In the genomic region with DNA sequence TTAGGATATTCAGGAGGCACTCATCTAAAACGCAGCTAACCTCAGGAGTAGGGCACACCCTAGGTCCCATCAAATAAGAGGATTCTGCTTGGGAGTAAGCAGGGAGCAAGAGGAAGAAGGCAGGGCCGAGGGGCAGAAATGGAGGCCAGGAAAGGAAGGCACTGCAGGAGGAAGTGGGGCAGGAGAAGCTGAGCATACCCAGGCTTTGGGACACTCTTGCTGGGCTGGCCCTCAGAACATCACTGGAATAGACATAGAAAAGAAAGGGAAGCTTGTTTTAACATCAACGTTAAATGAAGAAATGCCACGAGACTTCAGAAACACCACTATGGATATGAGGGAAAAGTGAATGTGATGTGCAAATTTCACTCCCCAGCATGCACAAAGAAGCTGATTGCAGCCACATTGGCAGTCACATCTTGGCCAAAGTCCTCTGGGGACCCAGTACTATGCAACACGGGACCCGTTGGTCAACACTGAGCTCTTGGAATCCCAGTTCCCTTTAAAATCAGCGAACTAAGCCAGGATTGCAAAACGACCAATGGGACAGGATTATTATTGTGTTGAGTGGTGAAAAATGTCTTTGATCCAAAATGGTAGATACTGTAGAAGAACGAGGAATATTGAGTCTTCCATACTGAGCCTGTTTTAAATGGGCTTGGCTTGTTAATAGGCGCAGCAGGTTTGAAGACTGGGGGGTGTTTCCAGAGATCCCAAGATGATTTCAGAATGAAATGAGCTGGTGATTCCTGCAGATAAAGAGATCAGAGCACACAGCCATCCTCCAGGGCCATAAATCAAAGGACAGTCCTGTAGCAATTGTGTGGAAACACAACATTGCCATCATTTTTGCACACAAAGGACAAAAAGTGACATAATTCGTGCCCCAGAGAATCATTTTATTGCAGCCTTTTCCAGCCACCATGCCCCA, we compare ENCODE assay signal across 1 cellular context.
A peak's percentile ranks its signal among the peaks of the same experiment; 100 is the strongest.
TF ChIP-seq lines count a peak whose summit lies in the region.

No MANE protein-coding gene starts in this region.

TF ChIP-seq in HepG2, 621 proteins besides CTCF, POLR2A, EP300 and RAD21 (continued from another document and continues in another):
- TF ChIP-seq, protein P1, sequence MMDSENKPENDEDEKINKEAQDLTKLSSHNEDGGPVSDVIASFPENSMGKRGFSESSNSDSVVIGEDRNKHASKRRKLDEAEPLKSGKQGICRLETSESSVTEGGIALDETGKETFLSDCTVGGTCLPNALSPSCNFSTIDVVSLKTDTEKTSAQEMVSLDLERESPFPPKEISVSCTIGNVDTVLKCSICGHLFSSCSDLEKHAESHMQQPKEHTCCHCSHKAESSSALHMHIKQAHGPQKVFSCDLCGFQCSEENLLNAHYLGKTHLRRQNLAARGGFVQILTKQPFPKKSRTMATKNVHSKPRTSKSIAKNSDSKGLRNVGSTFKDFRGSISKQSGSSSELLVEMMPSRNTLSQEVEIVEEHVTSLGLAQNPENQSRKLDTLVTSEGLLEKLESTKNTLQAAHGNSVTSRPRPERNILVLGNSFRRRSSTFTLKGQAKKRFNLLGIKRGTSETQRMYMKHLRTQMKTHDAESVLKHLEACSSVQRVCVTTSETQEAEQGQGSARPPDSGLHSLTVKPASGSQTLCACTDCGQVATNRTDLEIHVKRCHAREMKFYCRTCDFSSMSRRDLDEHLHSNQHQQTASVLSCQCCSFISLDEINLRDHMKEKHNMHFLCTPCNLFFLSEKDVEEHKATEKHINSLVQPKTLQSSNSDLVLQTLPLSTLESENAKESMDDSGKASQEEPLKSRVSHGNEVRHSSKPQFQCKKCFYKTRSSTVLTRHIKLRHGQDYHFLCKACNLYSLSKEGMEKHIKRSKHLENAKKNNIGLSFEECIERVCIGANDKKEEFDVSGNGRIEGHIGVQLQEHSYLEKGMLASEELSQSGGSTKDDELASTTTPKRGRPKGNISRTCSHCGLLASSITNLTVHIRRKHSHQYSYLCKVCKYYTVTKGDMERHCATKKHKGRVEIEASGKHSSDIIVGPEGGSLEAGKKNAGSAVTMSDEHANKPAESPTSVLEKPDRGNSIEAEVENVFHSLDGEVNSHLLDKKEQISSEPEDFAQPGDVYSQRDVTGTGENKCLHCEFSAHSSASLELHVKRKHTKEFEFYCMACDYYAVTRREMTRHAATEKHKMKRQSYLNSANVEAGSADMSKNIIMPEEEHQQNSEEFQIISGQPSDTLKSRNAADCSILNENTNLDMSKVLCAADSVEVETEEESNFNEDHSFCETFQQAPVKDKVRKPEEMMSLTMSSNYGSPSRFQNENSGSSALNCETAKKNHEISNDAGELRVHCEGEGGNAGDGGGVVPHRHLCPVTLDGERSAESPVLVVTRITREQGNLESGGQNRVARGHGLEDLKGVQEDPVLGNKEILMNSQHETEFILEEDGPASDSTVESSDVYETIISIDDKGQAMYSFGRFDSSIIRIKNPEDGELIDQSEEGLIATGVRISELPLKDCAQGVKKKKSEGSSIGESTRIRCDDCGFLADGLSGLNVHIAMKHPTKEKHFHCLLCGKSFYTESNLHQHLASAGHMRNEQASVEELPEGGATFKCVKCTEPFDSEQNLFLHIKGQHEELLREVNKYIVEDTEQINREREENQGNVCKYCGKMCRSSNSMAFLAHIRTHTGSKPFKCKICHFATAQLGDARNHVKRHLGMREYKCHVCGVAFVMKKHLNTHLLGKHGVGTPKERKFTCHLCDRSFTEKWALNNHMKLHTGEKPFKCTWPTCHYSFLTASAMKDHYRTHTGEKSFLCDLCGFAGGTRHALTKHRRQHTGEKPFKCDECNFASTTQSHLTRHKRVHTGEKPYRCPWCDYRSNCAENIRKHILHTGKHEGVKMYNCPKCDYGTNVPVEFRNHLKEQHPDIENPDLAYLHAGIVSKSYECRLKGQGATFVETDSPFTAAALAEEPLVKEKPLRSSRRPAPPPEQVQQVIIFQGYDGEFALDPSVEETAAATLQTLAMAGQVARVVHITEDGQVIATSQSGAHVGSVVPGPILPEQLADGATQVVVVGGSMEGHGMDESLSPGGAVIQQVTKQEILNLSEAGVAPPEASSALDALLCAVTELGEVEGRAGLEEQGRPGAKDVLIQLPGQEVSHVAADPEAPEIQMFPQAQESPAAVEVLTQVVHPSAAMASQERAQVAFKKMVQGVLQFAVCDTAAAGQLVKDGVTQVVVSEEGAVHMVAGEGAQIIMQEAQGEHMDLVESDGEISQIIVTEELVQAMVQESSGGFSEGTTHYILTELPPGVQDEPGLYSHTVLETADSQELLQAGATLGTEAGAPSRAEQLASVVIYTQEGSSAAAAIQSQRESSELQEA (CRISPR knock-in tag; IDR thresholded peaks at IDR 0.05; ENCODE audit: not compliant biosample characterization), result no peak
- TF ChIP-seq ZNF34 (CRISPR knock-in tag; IDR thresholded peaks at IDR 0.05; ENCODE audit: borderline replicate concordance), result no peak
- no peak for TF ChIP-seq ARHGAP35 (CRISPR knock-in tag; IDR thresholded peaks at IDR 0.05; ENCODE audit: borderline replicate concordance)
- peak; percentile 70 for TF ChIP-seq HMG20A (CRISPR knock-in tag; IDR thresholded peaks at IDR 0.05; ENCODE audit: borderline replicate concordance)
- no peak for TF ChIP-seq ATF1 (CRISPR knock-in tag; IDR thresholded peaks at IDR 0.05)
- TF ChIP-seq HOXA9 (CRISPR knock-in tag; IDR thresholded peaks at IDR 0.05; ENCODE audit: borderline replicate concordance), result no peak; the same call in 1 of the 2 replicates
- peak; percentile 81; the same call in 1 of the 2 replicates for TF ChIP-seq ZNF816 (CRISPR knock-in tag; IDR thresholded peaks at IDR 0.05; ENCODE audit: borderline replicate concordance)
- TF ChIP-seq, protein P2, sequence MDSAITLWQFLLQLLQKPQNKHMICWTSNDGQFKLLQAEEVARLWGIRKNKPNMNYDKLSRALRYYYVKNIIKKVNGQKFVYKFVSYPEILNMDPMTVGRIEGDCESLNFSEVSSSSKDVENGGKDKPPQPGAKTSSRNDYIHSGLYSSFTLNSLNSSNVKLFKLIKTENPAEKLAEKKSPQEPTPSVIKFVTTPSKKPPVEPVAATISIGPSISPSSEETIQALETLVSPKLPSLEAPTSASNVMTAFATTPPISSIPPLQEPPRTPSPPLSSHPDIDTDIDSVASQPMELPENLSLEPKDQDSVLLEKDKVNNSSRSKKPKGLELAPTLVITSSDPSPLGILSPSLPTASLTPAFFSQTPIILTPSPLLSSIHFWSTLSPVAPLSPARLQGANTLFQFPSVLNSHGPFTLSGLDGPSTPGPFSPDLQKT (CRISPR knock-in tag; IDR thresholded peaks at IDR 0.05; ENCODE audit: borderline replicate concordance), result no peak
- TF ChIP-seq SRSF1 (optimal IDR thresholded peaks at IDR 0.05; ENCODE audit: low read depth, low read length), result no peak
- no peak for TF ChIP-seq RFXAP (CRISPR knock-in tag; IDR thresholded peaks at IDR 0.05; ENCODE audit: borderline replicate concordance)
- no peak for TF ChIP-seq TAF15 (IDR thresholded peaks at IDR 0.05; ENCODE audit: low read depth, low read length, poor library complexity, severe bottlenecking)
- no peak for TF ChIP-seq HIC2 (CRISPR knock-in tag; IDR thresholded peaks at IDR 0.05; ENCODE audit: low read depth)
- no peak for TF ChIP-seq ZNF773 (CRISPR knock-in tag; IDR thresholded peaks at IDR 0.05; ENCODE audit: borderline replicate concordance)
- peak; percentile 71 for TF ChIP-seq ZSCAN9 (CRISPR knock-in tag; IDR thresholded peaks at IDR 0.05; ENCODE audit: borderline replicate concordance)
- no peak for TF ChIP-seq PBX2 (CRISPR knock-in tag; IDR thresholded peaks at IDR 0.05)
- peak; percentile 38; the same call in 1 of the 3 replicates for TF ChIP-seq MXI1 (IDR thresholded peaks at IDR 0.05; ENCODE audit: borderline replicate concordance, low read depth, low read length)
- peak; percentile 83 for TF ChIP-seq HDAC2 (CRISPR knock-in tag; IDR thresholded peaks at IDR 0.05)
- TF ChIP-seq ZNF709 (CRISPR knock-in tag; IDR thresholded peaks at IDR 0.05), result no peak
- TF ChIP-seq, protein P3, sequence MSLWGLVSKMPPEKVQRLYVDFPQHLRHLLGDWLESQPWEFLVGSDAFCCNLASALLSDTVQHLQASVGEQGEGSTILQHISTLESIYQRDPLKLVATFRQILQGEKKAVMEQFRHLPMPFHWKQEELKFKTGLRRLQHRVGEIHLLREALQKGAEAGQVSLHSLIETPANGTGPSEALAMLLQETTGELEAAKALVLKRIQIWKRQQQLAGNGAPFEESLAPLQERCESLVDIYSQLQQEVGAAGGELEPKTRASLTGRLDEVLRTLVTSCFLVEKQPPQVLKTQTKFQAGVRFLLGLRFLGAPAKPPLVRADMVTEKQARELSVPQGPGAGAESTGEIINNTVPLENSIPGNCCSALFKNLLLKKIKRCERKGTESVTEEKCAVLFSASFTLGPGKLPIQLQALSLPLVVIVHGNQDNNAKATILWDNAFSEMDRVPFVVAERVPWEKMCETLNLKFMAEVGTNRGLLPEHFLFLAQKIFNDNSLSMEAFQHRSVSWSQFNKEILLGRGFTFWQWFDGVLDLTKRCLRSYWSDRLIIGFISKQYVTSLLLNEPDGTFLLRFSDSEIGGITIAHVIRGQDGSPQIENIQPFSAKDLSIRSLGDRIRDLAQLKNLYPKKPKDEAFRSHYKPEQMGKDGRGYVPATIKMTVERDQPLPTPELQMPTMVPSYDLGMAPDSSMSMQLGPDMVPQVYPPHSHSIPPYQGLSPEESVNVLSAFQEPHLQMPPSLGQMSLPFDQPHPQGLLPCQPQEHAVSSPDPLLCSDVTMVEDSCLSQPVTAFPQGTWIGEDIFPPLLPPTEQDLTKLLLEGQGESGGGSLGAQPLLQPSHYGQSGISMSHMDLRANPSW (CRISPR knock-in tag; IDR thresholded peaks at IDR 0.05; ENCODE audit: borderline replicate concordance), result no peak
- no peak for TF ChIP-seq LCORL (IDR thresholded peaks at IDR 0.05)
- 0 out of 2 replicates have a peak, but pooled peaks have one; percentile 28 for TF ChIP-seq LCORL (CRISPR knock-in tag; IDR thresholded peaks at IDR 0.05)
- no peak for TF ChIP-seq MLLT10 (CRISPR knock-in tag; IDR thresholded peaks at IDR 0.05)
- no peak for TF ChIP-seq NFIB (CRISPR knock-in tag; IDR thresholded peaks at IDR 0.05; ENCODE audit: borderline replicate concordance)
- no peak for TF ChIP-seq TOPORS (CRISPR knock-in tag; IDR thresholded peaks at IDR 0.05)
- TF ChIP-seq ZNF501 (CRISPR knock-in tag; IDR thresholded peaks at IDR 0.05), result no peak
- TF ChIP-seq ZKSCAN8 (CRISPR knock-in tag; IDR thresholded peaks at IDR 0.05; ENCODE audit: borderline replicate concordance), result peak; percentile 66; the same call in 1 of the 2 replicates
- no peak for TF ChIP-seq RARG (CRISPR knock-in tag; IDR thresholded peaks at IDR 0.05; ENCODE audit: low read depth)
- TF ChIP-seq DZIP1 (CRISPR knock-in tag; IDR thresholded peaks at IDR 0.05), result no peak
- TF ChIP-seq HNRNPK (IDR thresholded peaks at IDR 0.05; ENCODE audit: low read depth, low read length, poor library complexity, severe bottlenecking), result no peak
- no peak for TF ChIP-seq ETS1 (CRISPR knock-in tag; IDR thresholded peaks at IDR 0.05)
- no peak; the same call in 1 of the 2 replicates for TF ChIP-seq ELF1 (CRISPR knock-in tag; IDR thresholded peaks at IDR 0.05)
- TF ChIP-seq ZSCAN20 (CRISPR knock-in tag; IDR thresholded peaks at IDR 0.05; ENCODE audit: borderline replicate concordance), result peak; percentile 50; the same call in 1 of the 2 replicates
- no peak for TF ChIP-seq ZNF776 (CRISPR knock-in tag; IDR thresholded peaks at IDR 0.05)
